1 cellular context compared by ENCODE assay signal in the genomic region with DNA sequence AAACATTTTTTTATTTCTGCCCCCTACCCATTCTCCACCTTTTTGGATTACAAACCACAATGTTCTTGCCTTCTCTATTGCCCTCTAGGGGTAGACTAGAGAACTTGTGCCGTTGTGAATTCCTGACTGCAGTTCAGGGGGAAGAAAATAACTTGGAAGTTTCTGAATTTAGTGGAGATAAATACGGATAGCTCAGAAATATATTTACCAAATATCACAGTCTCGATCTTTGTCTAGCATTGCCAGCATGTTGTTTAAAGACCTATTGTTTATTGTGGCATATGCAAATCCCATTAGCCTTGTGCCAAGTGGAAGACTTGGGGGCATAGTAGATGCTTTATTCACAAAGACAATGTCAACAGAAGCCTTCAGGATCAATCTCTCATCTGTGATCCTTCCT.
TF ChIP-seq lines count a peak whose summit lies in the region.

No MANE protein-coding gene starts in this region.

TF ChIP-seq in GM23338, 12 proteins besides CTCF, POLR2A, EP300 and RAD21 (continued from another document):
- no peak for TF ChIP-seq ZNF462 (CRISPR knock-in tag; IDR thresholded peaks at IDR 0.05)
- no peak for TF ChIP-seq POLR2AphosphoS5 (IDR thresholded peaks at IDR 0.05; ENCODE audit: low read depth)
- no peak for TF ChIP-seq ZNF331 (CRISPR knock-in tag; IDR thresholded peaks at IDR 0.05; ENCODE audit: low read depth)
- no peak for TF ChIP-seq NANOG (IDR thresholded peaks at IDR 0.05; ENCODE audit: borderline replicate concordance)
